Comparison of ENCODE assay signal across 10 cellular contexts in genomic region chr1:25360596-25361581, GRCh38. TPM values are rescaled to one million over a fixed set of nuclear protein-coding genes. Genes with fewer than 3 reads are reported as not detected.
A peak's percentile ranks its signal among the peaks of the same experiment; 100 is the strongest.
DNase-seq lines count a peak whose midpoint lies in the region; ATAC-seq and TF ChIP-seq lines count a peak whose summit lies in the region.
"Had no signal": no experiment of that assay in that cellular context is flagged by ENCODE, and none has a peak within 500 bp of the region (broad histone marks: within the 10 kb centered on the region; RNA-seq: fewer than 3 reads in every experiment).

No MANE protein-coding gene starts in this region.

- 82 to 91% (median 86%) methylated on average over 7 of the region's 7 CpGs for WGBS in psoas muscle, 3 donors

- intact Hi-C loops in psoas muscle (cut with DNase I) = no loop called here

- H3K36me3 ChIP-seq in RWPE2 (ENCODE audit: low read depth) = peaks cover 54% of the 10 kb centered on the region
- H3K36me3 ChIP-seq in psoas muscle (ENCODE audit: insufficient read depth in 1 of 2, low read depth in 1 of 2) = peaks cover 4 to 55% of the 10 kb centered on the region in 2 donors

- POLR2A ChIA-PET in GM10248 (lab: Yijun Ruan, JAX) = interaction anchor here (0.6 kb wide), 1 partner anchor 470 kb away, joined by 3 read pairs; no protein-coding TSS in a partner anchor

- H3K27ac ChIP-seq in RWPE2 (ENCODE audit: poor library complexity, severe bottlenecking) = no peak overlapping the region
- H3K27ac ChIP-seq in psoas muscle = peak overlapping the region; percentile 13

- H3K9me3 ChIP-seq in RWPE2 (ENCODE audit: severe bottlenecking) = no peaks in the 10 kb centered on the region
- no peaks in the 10 kb centered on the region for H3K9me3 ChIP-seq in psoas muscle

- TF ChIP-seq CTCF in RWPE2 (IDR thresholded peaks at IDR 0.05; ENCODE audit: poor library complexity, severe bottlenecking) (no peak), epithelial cell of esophagus (IDR thresholded peaks at IDR 0.05; ENCODE audit: insufficient read depth, low read depth, low read length, missing control alignments) (no peak), psoas muscle (IDR thresholded peaks at IDR 0.05) (no peak), GM10248 (IDR thresholded peaks at IDR 0.05; ENCODE audit: control extremely low read depth, extremely low read depth, low read depth, missing control alignments) (no peak)

- CTCF ChIA-PET in GM10248 (lab: Yijun Ruan, JAX) = no interaction called here

- H3K27me3 ChIP-seq in RWPE2 (ENCODE audit: insufficient read depth, poor library complexity, severe bottlenecking) = no peaks in the 10 kb centered on the region
- no peaks in the 10 kb centered on the region for H3K27me3 ChIP-seq in psoas muscle (ENCODE audit: insufficient read depth in 3 of 3, low read length in 2 of 3)

- H3K4me3 ChIP-seq in RWPE2 (ENCODE audit: severe bottlenecking) = no peak overlapping the region
- H3K4me3 ChIP-seq in epithelial cell of esophagus (ENCODE audit: low read length) = no peak overlapping the region
- no peak overlapping the region for H3K4me3 ChIP-seq in psoas muscle

- ATAC-seq in RWPE2 (ENCODE audit: low read depth) = 0 out of 3 replicates have a peak, but pooled peaks have one; percentile 51
- peak in 1 of 4 donors; percentile 49 for ATAC-seq in psoas muscle
- no peak for ATAC-seq in GM19395 (IDR thresholded peaks at IDR 0.05; ENCODE audit: unreplicated experiment)

- H3K4me1 ChIP-seq in RWPE2 (ENCODE audit: insufficient read depth, poor library complexity, severe bottlenecking) (peaks cover 14% of the 10 kb centered on the region), psoas muscle (no peaks in the 10 kb centered on the region)

- DNase-seq in H4 (ENCODE audit: low spot score) (peak; percentile 93), RWPE2 (ENCODE audit: low spot score) (no peak), epithelial cell of esophagus (ENCODE audit: low read depth) (peak; percentile 51), psoas muscle (no peak), NCI-H1092 (lab: John Stamatoyannopoulos, UW) (no peak), GM10248 (ENCODE audit: extremely low spot score) (no peak)
- DNase-seq: NCI-H1417; small intestine; stimulated activated naive CD4-positive, alpha-beta T cell had no signal

RNA-seq across cellular contexts. Expression of gene TMEM50A, which starts 22.8 kb away (rescaled TPM):
- total RNA-seq in H4 (2014; rRNA removed; shearing (Covaris generic)) = 68.7 and 96.0 TPM in 2 replicates
- total RNA-seq in psoas muscle = 10 to 100 TPM; 37.0 to 54.9 (median 43.3) TPM
- polyA plus RNA-seq in psoas muscle = 10 to 100 TPM; 39.5 to 68.1 (median 44.1) TPM

RNA-seq across cellular contexts. Expression of gene RHCE, which starts 59.7 kb away (rescaled TPM):
- total RNA-seq in H4 (2014; rRNA removed; shearing (Covaris generic)) = 0.10 TPM in 1 of 2 replicates, not detected in the other
- 1 to 10 TPM in 3 of 4 donors, under 1 TPM in 1; 0.66 to 2.0 (median 1.1) TPM for total RNA-seq in psoas muscle
- polyA plus RNA-seq in psoas muscle = under 1 TPM in 2 of 3 donors, not detected in 1; 0.22 to 0.23 TPM

Comparison
In these comparisons a context has a peak if more than half of its experiments do, and no peak if none do; other contexts are left out.
1. DNase-seq: peak in H4 (single experiment) and epithelial cell of esophagus (single experiment); none in RWPE2 (single experiment), psoas muscle (0 of 2), NCI-H1092 (single experiment) and GM10248 (single experiment).